Comparison of ENCODE assay signal across 8 cellular contexts in the genomic region with DNA sequence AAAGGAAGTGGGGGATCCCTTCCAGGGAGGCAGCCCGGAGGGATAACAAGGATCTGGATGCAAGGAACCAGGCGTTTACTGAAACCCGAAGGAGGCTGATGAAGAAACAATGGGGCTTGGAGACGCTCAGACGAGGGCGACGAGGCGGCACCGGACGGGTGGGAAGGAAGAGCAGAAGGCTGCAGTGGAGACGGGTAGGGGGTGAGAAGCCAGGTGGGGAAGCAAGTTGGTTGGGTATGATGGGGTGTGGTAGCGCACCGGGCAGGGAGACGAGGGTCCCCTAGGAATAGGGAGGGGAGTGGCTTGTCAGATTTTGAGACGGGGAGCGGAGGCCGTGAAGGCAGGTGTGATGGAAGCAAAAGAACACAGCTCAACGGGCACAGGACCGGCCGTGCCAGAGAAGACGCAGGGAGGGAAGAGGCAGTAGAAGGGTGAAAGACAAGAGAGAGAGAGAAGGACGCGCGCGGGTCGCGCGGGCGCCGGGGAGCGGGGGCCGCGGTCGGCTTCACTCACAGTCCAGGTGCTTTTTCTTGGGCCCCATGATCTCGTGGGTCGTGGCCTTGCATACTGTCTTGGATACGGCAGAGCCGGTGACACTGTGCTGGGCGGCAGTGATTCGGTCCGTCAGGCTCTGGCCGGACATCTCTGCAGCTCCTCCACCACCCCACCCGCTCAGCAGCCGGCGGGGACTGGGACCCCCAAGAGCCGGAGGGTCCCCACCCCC. TPM values are rescaled to one million over a fixed set of nuclear protein-coding genes. Genes with fewer than 3 reads are reported as not detected.
DNase-seq lines count a peak whose midpoint lies in the region; ATAC-seq, FAIRE-seq and TF ChIP-seq lines count a peak whose summit lies in the region.

No MANE protein-coding gene starts in this region.

- no peaks in the 10 kb centered on the region for H3K27me3 Mint-ChIP-seq in MCF 10A (ENCODE audit: insufficient read depth, unreplicated experiment)

- POLR2A ChIA-PET in MCF 10A (lab: Yijun Ruan, JAX), result interaction anchor here (0.5 to 6.5 kb wide), 36 partner anchors 9 to 673 kb away, joined by 3 to 61 read pairs (median 4); a partner anchor contains a TSS

- H3K9me3 Mint-ChIP-seq in MCF 10A (ENCODE audit: unreplicated experiment), result no peaks in the 10 kb centered on the region

- TF ChIP-seq CTCF in MCF 10A (IDR thresholded peaks at IDR 0.05; ENCODE audit: unreplicated experiment), result no peak
- no peak for TF ChIP-seq CTCF in spleen (IDR thresholded peaks at IDR 0.05 in 8 of 11, conservative IDR thresholded peaks at IDR 0.05 in 3 of 11)

- peak overlapping the region; percentile 91 to 99 (median 98) for H3K27ac ChIP-seq in spleen

- WGBS in spleen, 5 donors, result 0 to 1% (median 0%) methylated on average over 42 to 46 of the region's 46 CpGs

- DNase-seq in D341Med (ENCODE audit: low spot score) (peak; percentile 61), HT-29 (ENCODE audit: low spot score) (peak; percentile 68), T-helper 22 cell (ENCODE audit: low read depth) (peak; percentile 24), MCF 10A (ENCODE audit: unreplicated experiment) (peak; percentile 49), islet precursor cell (peak; percentile 63), spleen (peak; percentile 89), H54 (ENCODE audit: insufficient read length, low spot score) (no peak)

- CTCF ChIA-PET in MCF 10A (lab: Yijun Ruan, JAX), result interaction anchor here (0.5 to 2.4 kb wide), 16 partner anchors 14 to 472 kb away, joined by 3 to 17 read pairs (median 4); no protein-coding TSS in a partner anchor

- no peaks in the 10 kb centered on the region for H3K36me3 Mint-ChIP-seq in MCF 10A (ENCODE audit: insufficient read depth, unreplicated experiment)

- ATAC-seq in GM19467 (IDR thresholded peaks at IDR 0.05; ENCODE audit: unreplicated experiment), result peak; percentile 5

- no peak for FAIRE-seq in H54 (lab: Jason Lieb, UNC)

- no TSS peak for BruUV-seq in MCF 10A (replicated peaks; lab: Mats Ljungman, UMichigan)

- H3K4me1 ChIP-seq in spleen, result peaks cover 22 to 57% (median 41%) of the 10 kb centered on the region in 6 donors

- no peaks in the 10 kb centered on the region for H3K9me3 ChIP-seq in spleen

- intact Hi-C loops in MCF 10A (cut with micrococcal nuclease) (no loop called here), spleen (cut with DNase I; ENCODE audit: low total_unique reads) (no loop called here)

- peak overlapping the region; percentile 77 to 96 (median 92) for H3K4me3 ChIP-seq in spleen

- H3K36me3 ChIP-seq in spleen, result no peaks in the 10 kb centered on the region

- TF ChIP-seq POLR2A in spleen (IDR thresholded peaks at IDR 0.05) (no peak), H54 (IDR thresholded peaks at IDR 0.05; ENCODE audit: low read depth, low read length) (no peak)

- H3K4me1 Mint-ChIP-seq in MCF 10A (ENCODE audit: insufficient read depth, unreplicated experiment), result peaks cover 22% of the 10 kb centered on the region

- H3K27me3 ChIP-seq in spleen (replicated peaks in 1 of 7), result no peaks in the 10 kb centered on the region

- H3K4me3 Mint-ChIP-seq in MCF 10A (ENCODE audit: unreplicated experiment), result peak overlapping the region; percentile 98

- peak overlapping the region; percentile 99 for H3K27ac Mint-ChIP-seq in MCF 10A (ENCODE audit: low read depth, unreplicated experiment)

RNA-seq across cellular contexts. Expression of a gene that starts 0.6 kb away (rescaled TPM):
- 90.4 and 93.6 TPM in 2 replicates for total RNA-seq in HT-29 (2014; rRNA removed; shearing (Covaris generic))
- total RNA-seq in MCF 10A (2022) (137 and 141 TPM in 2 replicates), spleen (100 to 1,000 TPM; 220 to 500 (median 354) TPM)
- 10 to 100 TPM; 42.9 to 76.8 (median 55.3) TPM for polyA plus RNA-seq in spleen
